1 cellular context compared by ENCODE assay signal in genomic region chr12:107610030-107610859, GRCh38.
TF ChIP-seq lines count a peak whose summit lies in the region.

No MANE protein-coding gene starts in this region.

TF ChIP-seq in H1, 55 proteins besides CTCF, POLR2A, EP300 and RAD21 (continued from another document):
- TF ChIP-seq RBBP5 (IDR thresholded peaks at IDR 0.05; ENCODE audit: borderline replicate concordance, low read depth, low read length) (0 out of 2 replicates have a peak, but pooled peaks have one; percentile 61), CEBPB (IDR thresholded peaks at IDR 0.05; ENCODE audit: low read depth, low read length) (no peak), HDAC6 (IDR thresholded peaks at IDR 0.05; ENCODE audit: low read depth, low read length) (no peak), SP2 (IDR thresholded peaks at IDR 0.05; ENCODE audit: low read length) (no peak), E2F6 (IDR thresholded peaks at IDR 0.05) (peak; percentile 58; the same call in 1 of the 2 replicates), MAFK (IDR thresholded peaks at IDR 0.05; ENCODE audit: low read depth, low read length) (no peak), KDM5A (IDR thresholded peaks at IDR 0.05; ENCODE audit: low read length) (no peak), POLR2AphosphoS5 (IDR thresholded peaks at IDR 0.05; ENCODE audit: low read depth, low read length) (no peak), YY1 (IDR thresholded peaks at IDR 0.05; ENCODE audit: low read depth, low read length) (no peak), MAX (IDR thresholded peaks at IDR 0.05) (peak; percentile 39; the same call in 1 of the 2 replicates), ATF2 (IDR thresholded peaks at IDR 0.05; ENCODE audit: low read length) (no peak), EGR1 (IDR thresholded peaks at IDR 0.05; ENCODE audit: borderline replicate concordance, low read depth, low read length) (0 out of 2 replicates have a peak, but pooled peaks have one; percentile 30), BRCA1 (IDR thresholded peaks at IDR 0.05; ENCODE audit: low read depth, low read length) (no peak), SIN3A (conservative IDR thresholded peaks at IDR 0.05 in 1 of 2, IDR thresholded peaks at IDR 0.05 in 1 of 2; ENCODE audit: low read depth in 1 of 2, low read length in 2 of 2) (0 out of 4 replicates have a peak, but pooled peaks of 1 of the 2 experiments have one; percentile 39), TAF7 (optimal IDR thresholded peaks at IDR 0.05; ENCODE audit: borderline replicate concordance, low read depth, low read length) (peak; percentile 39), TAF1 (IDR thresholded peaks at IDR 0.05; ENCODE audit: low read depth, low read length) (0 out of 2 replicates have a peak, but pooled peaks have one; percentile 29), GABPA (IDR thresholded peaks at IDR 0.05; ENCODE audit: borderline replicate concordance, insufficient read depth, low read length) (peak; percentile 37; the same call in 1 of the 2 replicates)
